ENCODE assay signal across 8 cellular contexts in genomic region chr7:12389089-12389700, GRCh38. TPM values are rescaled to one million over a fixed set of nuclear protein-coding genes. Genes with fewer than 3 reads are reported as not detected.
A peak's percentile ranks its signal among the peaks of the same experiment; 100 is the strongest.
DNase-seq lines count a peak whose midpoint lies in the region; ATAC-seq and TF ChIP-seq lines count a peak whose summit lies in the region.

No MANE protein-coding gene starts in this region.

- H3K27me3 Mint-ChIP-seq in T-cell: peaks cover 0 to 2% of the 10 kb centered on the region in 2 donors

- no peaks in the 10 kb centered on the region for H3K4me1 ChIP-seq in vagina

- intact Hi-C loops in vagina (cut with DNase I): no loop called here

- no peaks in the 10 kb centered on the region for H3K36me3 Mint-ChIP-seq in T-cell

- H3K4me3 ChIP-seq in vagina: no peak overlapping the region

- H3K9me3 ChIP-seq in vagina: no peaks in the 10 kb centered on the region

- no peaks in the 10 kb centered on the region for H3K4me1 Mint-ChIP-seq in T-cell

- no peaks in the 10 kb centered on the region for H3K9me3 Mint-ChIP-seq in T-cell

- no peak for TF ChIP-seq POLR2A in vagina (IDR thresholded peaks at IDR 0.05)

- TF ChIP-seq CTCF in vagina (IDR thresholded peaks at IDR 0.05): peak in 1 of 3 experiments; percentile 28

- H3K27me3 ChIP-seq in vagina: no peaks in the 10 kb centered on the region

- POLR2A ChIA-PET in T-cell (lab: Charles Lee): interaction anchor here in 1 of 2 donors (0.7 kb wide), 1 partner anchor 34 kb away, joined by 4 read pairs; no protein-coding TSS in a partner anchor

- no peaks in the 10 kb centered on the region for H3K36me3 ChIP-seq in vagina

- ATAC-seq in GM18868 (IDR thresholded peaks at IDR 0.05; ENCODE audit: unreplicated experiment): peak; percentile 98
- ATAC-seq in HG02981 (IDR thresholded peaks at IDR 0.05; ENCODE audit: unreplicated experiment): peak; percentile 99
- peak in 3 of 4 experiments; percentile 63 for ATAC-seq in T-cell (replicated peaks in 1 of 4)

- peak; percentile 49 for DNase-seq in COLO829 (ENCODE audit: low spot score)
- DNase-seq in NCI-H146 treated with DMSO at 0.1 percent for 48 hours (lab: John Stamatoyannopoulos, UW; ENCODE audit: unreplicated experiment): peak; percentile 53
- DNase-seq in T-cell: peak in 21 of 34 experiments; percentile 1 to 40 (median 13)
- DNase-seq in dermis microvascular lymphatic vessel endothelial cell (ENCODE audit: low read depth in 2 of 2): peak; percentile 30 to 55
- peak; percentile 85 for DNase-seq in myocyte (ENCODE audit: low read depth)
- no peak for DNase-seq in vagina (ENCODE audit: extremely low spot score in 2 of 2)

- H3K27ac Mint-ChIP-seq in T-cell: no peak overlapping the region

- CTCF ChIA-PET in T-cell (lab: Charles Lee): interaction anchor here (0.6 to 1.4 kb wide), 3 partner anchors 22 to 74 kb away, joined by 3 read pairs; no protein-coding TSS in a partner anchor

- no peak overlapping the region for H3K4me3 Mint-ChIP-seq in T-cell

- no peak overlapping the region for H3K27ac ChIP-seq in vagina

RNA-seq across cellular contexts. Expression of gene VWDE, which starts 14.5 kb away (rescaled TPM):
- total RNA-seq in T-cell (1 to 10 TPM in 2 of 5 donors, under 1 TPM in 3; 0.13 to 5.0 (median 0.79) TPM), dermis microvascular lymphatic vessel endothelial cell (under 0.01 TPM in 2 replicates), myocyte (not detected in 2 replicates), vagina (2.9 TPM)
- not detected for polyA plus RNA-seq in myocyte (2012)

Comparison
In these comparisons a context has a peak if more than half of its experiments do, and no peak if none do; other contexts are left out.
1. DNase-seq: peak in COLO829 (single experiment), NCI-H146 treated with DMSO at 0.1 percent for 48 hours (single experiment), T-cell (21 of 34), dermis microvascular lymphatic vessel endothelial cell (2 of 2) and myocyte (single experiment); none in vagina (0 of 2).
2. Peak in every context shown above with its lines, with median percentiles within 50 percentile points of each other: ATAC-seq.